Comparison of ENCODE assay signal across 8 cellular contexts in genomic region chr17:64777413-64778101, GRCh38.
A peak's percentile ranks its signal among the peaks of the same experiment; 100 is the strongest.
DNase-seq lines count a peak whose midpoint lies in the region; ATAC-seq and TF ChIP-seq lines count a peak whose summit lies in the region.

No MANE protein-coding gene starts in this region.

- no peak overlapping the region for H2AFZ ChIP-seq in PC-9

- TF ChIP-seq CTCF in PC-9 (conservative IDR thresholded peaks at IDR 0.05) = no peak
- no peak for TF ChIP-seq CTCF in foreskin fibroblast (IDR thresholded peaks at IDR 0.05; ENCODE audit: low read depth, low read length)

- no TSS peak for BruUV-seq in PC-9 (replicated peaks; lab: Mats Ljungman, UMichigan)

- no peaks in the 10 kb centered on the region for H3K36me3 ChIP-seq in PC-9 (ENCODE audit: low read depth)

- ATAC-seq in HG02885 (IDR thresholded peaks at IDR 0.05; ENCODE audit: poor library complexity, unreplicated experiment) (no peak), HG03025 (IDR thresholded peaks at IDR 0.05; ENCODE audit: low FRiP score, unreplicated experiment) (no peak)

- no peaks in the 10 kb centered on the region for H3K9me2 ChIP-seq in PC-9 (ENCODE audit: insufficient read depth)

- H3K79me2 ChIP-seq in PC-9 (ENCODE audit: low read depth) = peaks cover 13% of the 10 kb centered on the region

- no peaks in the 10 kb centered on the region for H3K9me3 ChIP-seq in PC-9 (ENCODE audit: insufficient read depth, low read depth)

- POLR2A ChIA-PET in activated CD4-positive, alpha-beta T cell treated with anti-CD3 and anti-CD28 coated beads, Interleukin-2, amount 10 ng/mL, durations not matched to agents 7 days and 5 days (lab: Charles Lee) = no interaction called here
- POLR2A ChIA-PET in PC-9 (lab: Charles Lee; ENCODE audit: unreplicated experiment) = no interaction called here

- H3F3A ChIP-seq in PC-9 (ENCODE audit: insufficient read depth, low read depth) = peaks cover 22% of the 10 kb centered on the region; the same call in 1 of the 2 replicates

- H3K27me3 Mint-ChIP-seq in activated CD4-positive, alpha-beta T cell treated with anti-CD3 and anti-CD28 coated beads, Interleukin-2, amount 10 ng/mL, durations not matched to agents 7 days and 5 days = peaks cover 16% of the 10 kb centered on the region

- H3K4me1 Mint-ChIP-seq in activated CD4-positive, alpha-beta T cell treated with anti-CD3 and anti-CD28 coated beads, Interleukin-2, amount 10 ng/mL, durations not matched to agents 7 days and 5 days = peaks cover 36% of the 10 kb centered on the region

- intact Hi-C loops in PC-9 (cut with micrococcal nuclease; ENCODE audit: unreplicated experiment) = loop anchor here (5.0 to 10.0 kb wide), 3 partner anchors 165 to 417 kb away; no protein-coding TSS in a partner anchor

- peaks cover 21% of the 10 kb centered on the region for H3K4me1 ChIP-seq in PC-9 (replicated peaks; ENCODE audit: insufficient read depth)

- H3K36me3 Mint-ChIP-seq in activated CD4-positive, alpha-beta T cell treated with anti-CD3 and anti-CD28 coated beads, Interleukin-2, amount 10 ng/mL, durations not matched to agents 7 days and 5 days (ENCODE audit: low read depth) = peaks cover 13% of the 10 kb centered on the region

- no peaks in the 10 kb centered on the region for H4K20me1 ChIP-seq in PC-9 (ENCODE audit: insufficient read depth)

- H3K9me3 Mint-ChIP-seq in activated CD4-positive, alpha-beta T cell treated with anti-CD3 and anti-CD28 coated beads, Interleukin-2, amount 10 ng/mL, durations not matched to agents 7 days and 5 days = no peaks in the 10 kb centered on the region

- H3K4me3 ChIP-seq in PC-9 (no peak overlapping the region), foreskin fibroblast (ENCODE audit: low read depth in 1 of 2, low read length in 2 of 2) (peak overlapping the region; percentile 9 to 20)

- no peaks in the 10 kb centered on the region for H3K27me3 ChIP-seq in PC-9 (ENCODE audit: insufficient read depth, low read depth)

- peak overlapping the region; percentile 25 for H3K4me3 Mint-ChIP-seq in activated CD4-positive, alpha-beta T cell treated with anti-CD3 and anti-CD28 coated beads, Interleukin-2, amount 10 ng/mL, durations not matched to agents 7 days and 5 days

- CTCF ChIA-PET in activated CD4-positive, alpha-beta T cell treated with anti-CD3 and anti-CD28 coated beads, Interleukin-2, amount 10 ng/mL, durations not matched to agents 7 days and 5 days (lab: Charles Lee) = interaction anchor here (0.8 to 2.1 kb wide), 2 partner anchors 14 to 69 kb away, joined by 3 to 6 read pairs; no protein-coding TSS in a partner anchor
- CTCF ChIA-PET in PC-9 (lab: Charles Lee) = interaction anchor here (0.6 to 1.2 kb wide), 4 partner anchors 100 to 279 kb away, joined by 3 to 18 read pairs (median 4); partner anchors contain the start of gene GNA13

- DNase-seq in activated CD4-positive, alpha-beta T cell treated with anti-CD3 and anti-CD28 coated beads, Interleukin-2, amount 10 ng/mL, durations not matched to agents 7 days and 5 days = no peak
- no peak for DNase-seq in activated CD4-positive, alpha-beta T cell treated with anti-CD3 and anti-CD28 coated beads for 48 hours
- DNase-seq in PC-9 (no peak), foreskin fibroblast (peak in 1 of 2 donors; percentile 34), occipital lobe (lab: John Stamatoyannopoulos, UW) (peak; percentile 70), activated gamma-delta T cell treated with Interleukin-2 at 50 U/mL for 16 hours (no peak)

- no peak overlapping the region for H3K27ac Mint-ChIP-seq in activated CD4-positive, alpha-beta T cell treated with anti-CD3 and anti-CD28 coated beads, Interleukin-2, amount 10 ng/mL, durations not matched to agents 7 days and 5 days

- no peak overlapping the region for H3K27ac ChIP-seq in PC-9

- H3K4me2 ChIP-seq in PC-9 = peak overlapping the region; percentile 58; the same call in 1 of the 2 replicates
